Comparison of ENCODE assay signal across 8 cellular contexts in the genomic region with DNA sequence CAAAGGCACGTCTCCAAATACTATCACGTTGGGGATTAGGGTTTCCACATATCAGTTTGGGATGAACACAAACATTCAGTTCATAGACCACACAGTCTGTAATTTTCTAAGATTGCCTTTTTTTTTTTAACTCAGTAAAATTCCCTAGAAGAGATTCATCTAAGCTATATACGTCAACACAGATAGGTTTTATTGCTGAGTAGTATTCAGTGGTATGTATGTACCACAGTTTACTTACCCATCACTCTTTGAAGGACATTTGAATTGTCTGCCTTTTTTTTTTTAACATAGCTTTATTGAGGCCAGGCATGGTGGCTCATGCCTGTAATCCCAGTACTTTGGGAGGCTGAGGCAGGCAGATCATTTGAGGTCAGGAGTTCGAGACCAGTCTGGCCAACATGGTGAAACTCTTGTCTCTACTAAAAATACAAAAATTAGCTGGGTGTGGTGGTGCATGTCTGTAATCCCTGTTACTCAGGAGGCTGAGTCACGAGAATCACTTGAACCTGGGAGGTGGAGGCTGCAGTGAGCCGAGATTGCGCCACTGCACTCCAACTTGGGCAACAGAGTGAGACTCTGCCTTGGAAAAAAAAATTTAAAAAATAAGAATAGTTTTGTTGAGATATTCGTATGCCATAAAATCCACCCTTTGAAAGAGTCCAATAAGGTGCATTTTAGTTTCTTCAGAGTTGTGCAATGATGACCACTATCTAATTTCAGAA. TPM values are rescaled to one million over a fixed set of nuclear protein-coding genes. Genes with fewer than 3 reads are reported as not detected.
A peak's percentile ranks its signal among the peaks of the same experiment; 100 is the strongest.
DNase-seq lines count a peak whose midpoint lies in the region; ATAC-seq, FAIRE-seq and TF ChIP-seq lines count a peak whose summit lies in the region.
"Not testable (repeated sequence)": the region's sequence is repeated elsewhere in the genome, so short reads cannot be mapped to it uniquely, and the experiment has no call there.

No MANE protein-coding gene starts in this region.

- peak overlapping the region in 1 of 2 experiments; percentile 66; a peak in 2 of 6 replicates for H3K27ac ChIP-seq in A549

- not testable (repeated sequence) for H3K4me2 ChIP-seq in A549

- DNase-seq in A549 (ENCODE audit: low read depth in 1 of 2, low spot score in 1 of 2) (peak in 1 of 2 experiments; percentile 38), EH (ENCODE audit: low read depth) (peak; percentile 79), HS-5 (ENCODE audit: low read depth) (peak; percentile 35), NCI-H82 (lab: John Stamatoyannopoulos, UW) (peak; percentile 72), adipocyte (ENCODE audit: low read depth) (peak; percentile 18), bronchial epithelial cell (ENCODE audit: low read depth) (peak; percentile 13), fibroblast of villous mesenchyme (ENCODE audit: low read depth) (peak; percentile 79)
- not testable (repeated sequence) for DNase-seq in natural killer cell treated with Interleukin-12 subunit alpha and Interleukin-12 subunit beta and Interleukin-15 and Interleukin-18, amount 100 ng/mL, for 72 hours (ENCODE audit: low spot score)

- not testable (repeated sequence) for FAIRE-seq in A549 (lab: Jason Lieb, UNC); bronchial epithelial cell (lab: Jason Lieb, UNC)

- H3K4me1 Mint-ChIP-seq in natural killer cell treated with Interleukin-12 subunit alpha and Interleukin-12 subunit beta and Interleukin-15 and Interleukin-18, amount 100 ng/mL, for 72 hours (ENCODE audit: low read depth in 2 of 2), result peaks cover 12 to 17% of the 10 kb centered on the region in 2 donors

- not testable (repeated sequence) for H3K9me3 Mint-ChIP-seq in natural killer cell treated with Interleukin-12 subunit alpha and Interleukin-12 subunit beta and Interleukin-15 and Interleukin-18, amount 100 ng/mL, for 72 hours

- not testable (repeated sequence) for H3K27me3 ChIP-seq in adipocyte (replicated peaks; ENCODE audit: control insufficient read depth, insufficient read depth, low read length); bronchial epithelial cell (ENCODE audit: control insufficient read depth, insufficient read depth, low read length)

- not testable (repeated sequence) for TF ChIP-seq POLR2A in A549 (IDR thresholded peaks at IDR 0.05; ENCODE audit: low read length)

- not testable (repeated sequence) for H3K36me3 Mint-ChIP-seq in natural killer cell treated with Interleukin-12 subunit alpha and Interleukin-12 subunit beta and Interleukin-15 and Interleukin-18, amount 100 ng/mL, for 72 hours

- TF ChIP-seq RAD21 in A549 (conservative IDR thresholded peaks at IDR 0.05 in 1 of 2, IDR thresholded peaks at IDR 0.05 in 1 of 2), result not testable (repeated sequence)

- TF ChIP-seq CTCF in A549 (IDR thresholded peaks at IDR 0.05); bronchial epithelial cell (IDR thresholded peaks at IDR 0.05; ENCODE audit: insufficient read depth, low read length, severe bottlenecking); fibroblast of villous mesenchyme (IDR thresholded peaks at IDR 0.05; ENCODE audit: insufficient read depth, low read depth, low read length): not testable (repeated sequence)

- POLR2A ChIA-PET in A549 (lab: Yijun Ruan, JAX), result not testable (repeated sequence)

- H3K36me3 ChIP-seq in adipocyte (ENCODE audit: control insufficient read depth, insufficient read depth, low read length, severe bottlenecking); bronchial epithelial cell (ENCODE audit: control insufficient read depth, insufficient read depth, low read length): not testable (repeated sequence)

- not testable (repeated sequence) for H3K27me3 Mint-ChIP-seq in natural killer cell treated with Interleukin-12 subunit alpha and Interleukin-12 subunit beta and Interleukin-15 and Interleukin-18, amount 100 ng/mL, for 72 hours

- WGBS in A549 (ENCODE audit: missing lambda C conversion rate), result 26% methylated on average over 8 of the region's 8 CpGs

- CTCF ChIA-PET in A549 (lab: Yijun Ruan, JAX), result interaction anchor here (0.7 to 2.0 kb wide), 5 partner anchors 10 to 200 kb away, joined by 3 to 6 read pairs (median 3); no protein-coding TSS in a partner anchor

- ATAC-seq in A549, result peak; percentile 37 to 39; a peak in 4 of 6 replicates
- not testable (repeated sequence) for ATAC-seq in natural killer cell treated with Interleukin-12 subunit alpha and Interleukin-12 subunit beta and Interleukin-15 and Interleukin-18, amount 100 ng/mL, for 72 hours

- peaks cover 11% of the 10 kb centered on the region for H3K4me1 ChIP-seq in A549
- H3K4me1 ChIP-seq in adipocyte (ENCODE audit: control insufficient read depth, insufficient read depth, low read length), result peaks cover 15% of the 10 kb centered on the region

- not testable (repeated sequence) for H3K4me3 ChIP-seq in A549; adipocyte (ENCODE audit: low read length); bronchial epithelial cell (ENCODE audit: low read depth, low read length); fibroblast of villous mesenchyme (ENCODE audit: low read depth, low read length)

- H3K9me3 ChIP-seq in A549; adipocyte (ENCODE audit: control insufficient read depth, low read length): not testable (repeated sequence)

- not testable (repeated sequence) for TF ChIP-seq EP300 in A549 (IDR thresholded peaks at IDR 0.05)

- H3K27ac Mint-ChIP-seq in natural killer cell treated with Interleukin-12 subunit alpha and Interleukin-12 subunit beta and Interleukin-15 and Interleukin-18, amount 100 ng/mL, for 72 hours, result not testable (repeated sequence)

- peak overlapping the region; percentile 13 for H3K4me3 Mint-ChIP-seq in natural killer cell treated with Interleukin-12 subunit alpha and Interleukin-12 subunit beta and Interleukin-15 and Interleukin-18, amount 100 ng/mL, for 72 hours

- H3K9ac ChIP-seq in adipocyte (ENCODE audit: low read length), result not testable (repeated sequence)

TF ChIP-seq in A549, 52 proteins besides CTCF, POLR2A, EP300 and RAD21:
- TF ChIP-seq CEBPB (IDR thresholded peaks at IDR 0.05), result peak in 1 of 2 experiments; percentile 53; a peak in 1 of 4 replicates
- not testable (repeated sequence) for TF ChIP-seq FOSL2 (IDR thresholded peaks at IDR 0.05)
- peak; percentile 40; the same call in 1 of the 2 replicates for TF ChIP-seq FOSL2 (CRISPR knock-in tag; IDR thresholded peaks at IDR 0.05)
TF ChIP-seq in A549: peak in this region for 2; not testable (repeated sequence) for 50.

RNA-seq across cellular contexts. Expression of gene SLC38A7, which starts 2.6 kb away (rescaled TPM):
- 8.4 and 9.9 TPM in 2 replicates for polyA plus RNA-seq in A549 (2011; rRNA removed)
- 9.7 and 12.8 TPM in 2 replicates for polyA plus RNA-seq in A549 (2012; cell fraction: cytosol; rRNA removed)
- polyA plus RNA-seq in A549 (2012; cell fraction: nucleus; rRNA removed), result 26.1 and 32.5 TPM in 2 replicates
- 16.0 to 19.9 TPM (median 18.2 TPM) in 3 replicates for polyA plus RNA-seq in A549 (2017; fragmentation: RNase III; extraction: RNeasy Plus Mini Kit Qiagen cat#74134 plus additional on column Dnase treatment)
- polyA minus RNA-seq in A549 (2011; rRNA and poly(A)+ RNA removed), result 24.6 and 25.0 TPM in 2 replicates
- 23.4 and 27.9 TPM in 2 replicates for total RNA-seq in bronchial epithelial cell
- 42.3 and 43.5 TPM in 2 replicates for total RNA-seq in fibroblast of villous mesenchyme
- total RNA-seq in natural killer cell treated with Interleukin-12 subunit alpha and Interleukin-12 subunit beta and Interleukin-15 and Interleukin-18, amount 100 ng/mL, for 72 hours, result 10 to 100 TPM; 14.1 to 16.7 TPM

RNA-seq across cellular contexts. Expression of gene GOT2, which starts 47.0 kb away (rescaled TPM):
- polyA plus RNA-seq in A549 (2011; rRNA removed) (134 and 145 TPM in 2 replicates), A549 (2017; fragmentation: RNase III; extraction: RNeasy Plus Mini Kit Qiagen cat#74134 plus additional on column Dnase treatment) (162 to 171 TPM (median 168 TPM) in 3 replicates)
- 86.6 and 107 TPM in 2 replicates for polyA plus RNA-seq in A549 (2012; cell fraction: cytosol; rRNA removed)
- 88.4 and 115 TPM in 2 replicates for polyA plus RNA-seq in A549 (2012; cell fraction: nucleus; rRNA removed)
- polyA minus RNA-seq in A549 (2011; rRNA and poly(A)+ RNA removed), result 108 and 133 TPM in 2 replicates
- total RNA-seq in bronchial epithelial cell (30.3 and 31.3 TPM in 2 replicates), fibroblast of villous mesenchyme (35.1 and 45.8 TPM in 2 replicates)
- total RNA-seq in natural killer cell treated with Interleukin-12 subunit alpha and Interleukin-12 subunit beta and Interleukin-15 and Interleukin-18, amount 100 ng/mL, for 72 hours, result 100 to 1,000 TPM in 1 of 2 donors, 10 to 100 TPM in 1; 82.7 to 149 TPM

RNA-seq across cellular contexts. Expression of gene CNOT1, which starts 57.5 kb away (rescaled TPM):
- 226 and 324 TPM in 2 replicates for polyA plus RNA-seq in A549 (2011; rRNA removed)
- polyA plus RNA-seq in A549 (2012; cell fraction: cytosol; rRNA removed), result 103 and 138 TPM in 2 replicates
- polyA plus RNA-seq in A549 (2012; cell fraction: nucleus; rRNA removed), result 118 and 168 TPM in 2 replicates
- 116 to 128 TPM (median 119 TPM) in 3 replicates for polyA plus RNA-seq in A549 (2017; fragmentation: RNase III; extraction: RNeasy Plus Mini Kit Qiagen cat#74134 plus additional on column Dnase treatment)
- polyA minus RNA-seq in A549 (2011; rRNA and poly(A)+ RNA removed), result 1,132 and 1,276 TPM in 2 replicates
- 113 and 184 TPM in 2 replicates for total RNA-seq in bronchial epithelial cell
- total RNA-seq in fibroblast of villous mesenchyme, result 110 and 133 TPM in 2 replicates
- 100 to 1,000 TPM; 306 to 397 TPM for total RNA-seq in natural killer cell treated with Interleukin-12 subunit alpha and Interleukin-12 subunit beta and Interleukin-15 and Interleukin-18, amount 100 ng/mL, for 72 hours
